ENCODE assay signal across 11 cellular contexts in the genomic region with DNA sequence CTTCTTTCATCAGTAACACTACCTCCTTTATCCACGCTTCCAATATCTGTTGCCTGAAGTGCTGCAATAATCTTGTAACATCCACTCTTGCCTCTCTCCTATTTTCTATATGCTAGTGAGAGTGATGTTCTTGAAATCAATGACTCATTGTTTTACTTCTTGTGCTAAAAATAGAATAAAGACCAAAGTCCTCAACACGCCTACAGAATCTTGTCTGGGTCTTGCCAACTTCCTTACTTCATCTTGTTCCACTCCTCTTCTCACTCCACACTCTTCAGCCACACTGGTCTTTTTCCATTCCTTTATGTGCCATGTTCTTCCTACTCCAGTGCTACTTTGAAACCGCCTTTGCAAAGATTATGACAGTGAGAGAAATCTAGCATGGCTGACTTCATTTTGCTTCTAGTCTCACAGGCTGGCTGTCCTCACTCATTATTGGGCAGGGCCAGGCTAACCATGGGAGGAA.
DNase-seq lines count a peak whose midpoint lies in the region; ATAC-seq and TF ChIP-seq lines count a peak whose summit lies in the region.
"Had no signal": no experiment of that assay in that cellular context is flagged by ENCODE, and none has a peak within 500 bp of the region (broad histone marks: within the 10 kb centered on the region; RNA-seq: fewer than 3 reads in every experiment).

No MANE protein-coding gene starts in this region.

- no peak overlapping the region for H3K27ac Mint-ChIP-seq in mesothelial cell of epicardium
- H3K27ac Mint-ChIP-seq in naive thymus-derived CD4-positive, alpha-beta T cell = no peak overlapping the region
- H3K27ac Mint-ChIP-seq: CD4-positive, CD25-positive, alpha-beta regulatory T cell had no signal

- no peaks in the 10 kb centered on the region for H3K36me3 ChIP-seq in right atrium auricular region
- H3K36me3 ChIP-seq in colonic mucosa = no peaks in the 10 kb centered on the region
- no peaks in the 10 kb centered on the region for H3K36me3 ChIP-seq in upper lobe of right lung
- H3K36me3 ChIP-seq in naive thymus-derived CD4-positive, alpha-beta T cell (ENCODE audit: control insufficient read depth in 2 of 3, insufficient read depth in 3 of 3, low read length in 3 of 3) = no peaks in the 10 kb centered on the region

- 52% methylated on average over 3 of the region's 3 CpGs for WGBS in right cardiac atrium

- H3K4me3 ChIP-seq in right cardiac atrium (ENCODE audit: low read length) = no peak overlapping the region
- H3K4me3 ChIP-seq in right atrium auricular region = no peak overlapping the region
- H3K4me3 ChIP-seq in colonic mucosa = no peak overlapping the region
- no peak overlapping the region for H3K4me3 ChIP-seq in upper lobe of right lung
- H3K4me3 ChIP-seq in naive thymus-derived CD4-positive, alpha-beta T cell (ENCODE audit: low read length) = no peak overlapping the region

- POLR2A ChIA-PET in naive thymus-derived CD4-positive, alpha-beta T cell (lab: Charles Lee) = no interaction called here

- no peak for TF ChIP-seq CTCF in right atrium auricular region (IDR thresholded peaks at IDR 0.05)
- no peak for TF ChIP-seq CTCF in colonic mucosa (IDR thresholded peaks at IDR 0.05)
- no peak for TF ChIP-seq CTCF in upper lobe of right lung (IDR thresholded peaks at IDR 0.05)
- TF ChIP-seq CTCF in mesothelial cell of epicardium (IDR thresholded peaks at IDR 0.05; ENCODE audit: unreplicated experiment) = no peak

- H3K4me1 Mint-ChIP-seq in mesothelial cell of epicardium = peaks cover 6% of the 10 kb centered on the region
- peaks cover 0 to 2% (median 0%) of the 10 kb centered on the region in 7 donors for H3K4me1 Mint-ChIP-seq in naive thymus-derived CD4-positive, alpha-beta T cell
- H3K4me1 Mint-ChIP-seq: CD4-positive, CD25-positive, alpha-beta regulatory T cell had no signal

- CTCF ChIA-PET in naive thymus-derived CD4-positive, alpha-beta T cell (lab: Charles Lee) = no interaction called here

- peak overlapping the region; percentile 37 for H3K27ac ChIP-seq in right cardiac atrium (ENCODE audit: low read length)
- no peak overlapping the region for H3K27ac ChIP-seq in right atrium auricular region
- peak overlapping the region; percentile 78 for H3K27ac ChIP-seq in colonic mucosa
- H3K27ac ChIP-seq in upper lobe of right lung = no peak overlapping the region
- H3K27ac ChIP-seq in naive thymus-derived CD4-positive, alpha-beta T cell (ENCODE audit: low read depth, low read length) = no peak overlapping the region

- H3K9me3 ChIP-seq in right cardiac atrium (ENCODE audit: control insufficient read depth, low read length) = no peaks in the 10 kb centered on the region
- H3K9me3 ChIP-seq in right atrium auricular region = no peaks in the 10 kb centered on the region
- H3K9me3 ChIP-seq in colonic mucosa = no peaks in the 10 kb centered on the region
- H3K9me3 ChIP-seq in upper lobe of right lung = no peaks in the 10 kb centered on the region
- no peaks in the 10 kb centered on the region for H3K9me3 ChIP-seq in naive thymus-derived CD4-positive, alpha-beta T cell (ENCODE audit: control insufficient read depth in 2 of 3, low read length in 3 of 3)

- no peaks in the 10 kb centered on the region for H3K27me3 Mint-ChIP-seq in mesothelial cell of epicardium (ENCODE audit: low read depth)
- no peaks in the 10 kb centered on the region for H3K27me3 Mint-ChIP-seq in naive thymus-derived CD4-positive, alpha-beta T cell

- DNase-seq in right cardiac atrium (no peak), right atrium auricular region (ENCODE audit: low spot score) (no peak), colonic mucosa (peak; percentile 35), upper lobe of right lung (no peak), mesothelial cell of epicardium (ENCODE audit: low spot score in 2 of 2, unreplicated experiment in 2 of 2) (no peak)
- DNase-seq in naive thymus-derived CD4-positive, alpha-beta T cell = no peak
- DNase-seq: CD4-positive, CD25-positive, alpha-beta regulatory T cell; NCI-H1436; occipital lobe had no signal

- no peak overlapping the region for H3K4me3 Mint-ChIP-seq in mesothelial cell of epicardium
- H3K4me3 Mint-ChIP-seq in naive thymus-derived CD4-positive, alpha-beta T cell = no peak overlapping the region
- H3K4me3 Mint-ChIP-seq: CD4-positive, CD25-positive, alpha-beta regulatory T cell had no signal

- ATAC-seq in right cardiac atrium = peak in 1 of 2 donors; percentile 44
- ATAC-seq in HG03575 (IDR thresholded peaks at IDR 0.05; ENCODE audit: extremely low read depth, insufficient number of reproducible peaks, low FRiP score, unreplicated experiment) = peak; percentile 92
- ATAC-seq in upper lobe of right lung = peak; percentile 72
- ATAC-seq in naive thymus-derived CD4-positive, alpha-beta T cell = no peak
- ATAC-seq in HG03280 (IDR thresholded peaks at IDR 0.05; ENCODE audit: unreplicated experiment) = no peak

- H3K27me3 ChIP-seq in right cardiac atrium (ENCODE audit: control insufficient read depth, insufficient read depth) (no peaks in the 10 kb centered on the region), right atrium auricular region (no peaks in the 10 kb centered on the region), colonic mucosa (no peaks in the 10 kb centered on the region), upper lobe of right lung (no peaks in the 10 kb centered on the region)
- no peaks in the 10 kb centered on the region for H3K27me3 ChIP-seq in naive thymus-derived CD4-positive, alpha-beta T cell (ENCODE audit: control insufficient read depth in 2 of 2, insufficient read depth in 2 of 2, low read length in 2 of 2)

- H3K9me3 Mint-ChIP-seq in mesothelial cell of epicardium = no peaks in the 10 kb centered on the region
- H3K9me3 Mint-ChIP-seq in naive thymus-derived CD4-positive, alpha-beta T cell = no peaks in the 10 kb centered on the region
- H3K9me3 Mint-ChIP-seq: CD4-positive, CD25-positive, alpha-beta regulatory T cell had no signal

- peak overlapping the region in 1 of 2 donors; percentile 32 for H3K9ac ChIP-seq in colonic mucosa (ENCODE audit: low read depth in 2 of 2, low read length in 2 of 2)

- H3K4me1 ChIP-seq in right cardiac atrium (ENCODE audit: control insufficient read depth, insufficient read depth, low read length) (peaks cover 14% of the 10 kb centered on the region), right atrium auricular region (peaks cover 0 to 25% of the 10 kb centered on the region in 2 donors), colonic mucosa (peaks cover 7% of the 10 kb centered on the region), upper lobe of right lung (peaks cover 17% of the 10 kb centered on the region)
- H3K4me1 ChIP-seq in naive thymus-derived CD4-positive, alpha-beta T cell (ENCODE audit: control insufficient read depth in 2 of 2, insufficient read depth in 2 of 2, low read length in 2 of 2) = no peaks in the 10 kb centered on the region

- no peaks in the 10 kb centered on the region for H3K36me3 Mint-ChIP-seq in mesothelial cell of epicardium
- no peaks in the 10 kb centered on the region for H3K36me3 Mint-ChIP-seq in naive thymus-derived CD4-positive, alpha-beta T cell
- H3K36me3 Mint-ChIP-seq: CD4-positive, CD25-positive, alpha-beta regulatory T cell had no signal

- intact Hi-C loops in right cardiac atrium (cut with DNase I) = no loop called here
- intact Hi-C loops in colonic mucosa (cut with DNase I) = no loop called here
- intact Hi-C loops in upper lobe of right lung (cut with DNase I) = no loop called here
- intact Hi-C loops in naive thymus-derived CD4-positive, alpha-beta T cell (cut with micrococcal nuclease) = no loop called here

Comparison
In these comparisons a context has a peak if more than half of its experiments do, and no peak if none do; other contexts are left out.
1. H3K27ac ChIP-seq: peak in right cardiac atrium (single experiment) and colonic mucosa (single experiment); none in right atrium auricular region (0 of 2), upper lobe of right lung (single experiment) and naive thymus-derived CD4-positive, alpha-beta T cell (single experiment).
2. ATAC-seq: peak in HG03575 (single experiment) and upper lobe of right lung (single experiment); none in naive thymus-derived CD4-positive, alpha-beta T cell (single experiment) and HG03280 (single experiment).